ENCODE assay signal across 6 cellular contexts in the genomic region with DNA sequence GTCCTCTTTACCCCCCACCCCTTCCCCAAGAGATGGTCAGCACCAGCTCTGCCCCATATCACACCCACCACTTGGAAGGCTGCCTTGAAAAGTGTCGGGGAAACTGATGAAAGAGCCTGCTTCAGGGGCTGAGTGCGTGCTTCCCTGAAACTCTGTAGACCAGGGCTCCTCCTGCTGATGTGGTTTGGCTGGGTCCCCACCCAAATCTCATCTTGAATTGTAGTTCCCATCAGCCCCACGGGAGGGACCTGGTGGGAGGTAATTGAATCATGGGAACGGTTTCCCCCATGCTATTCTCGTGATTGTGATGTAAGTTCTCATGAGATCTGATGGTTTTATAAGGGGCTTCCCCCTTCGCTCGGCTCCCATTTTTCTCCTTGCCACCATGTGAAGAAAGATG.
"Had no signal": no experiment of that assay in that cellular context is flagged by ENCODE, and none has a peak within 500 bp of the region (broad histone marks: within the 10 kb centered on the region; RNA-seq: fewer than 3 reads in every experiment).

No MANE protein-coding gene starts in this region.

- H3K4me2 ChIP-seq: GM23338 had no signal

- H3K4me3 Mint-ChIP-seq: GM23338, H9, IgD-negative memory B cell had no signal

- H3K27me3 Mint-ChIP-seq: IgD-negative memory B cell had no signal

- H2AFZ ChIP-seq: GM23338 had no signal

- H3K36me3 Mint-ChIP-seq: IgD-negative memory B cell had no signal

- H3K27ac ChIP-seq: HL-60 had no signal

- DNase-seq: H9, HCEC 1CT had no signal

- H3K27ac Mint-ChIP-seq: GM23338, H9, IgD-negative memory B cell had no signal

- H3K4me3 ChIP-seq: GM23338 had no signal

- ATAC-seq: GM23338, HepG2 had no signal
